9 cellular contexts compared by ENCODE assay signal in genomic region chr10:93115661-93116383, GRCh38. TPM values are rescaled to one million over a fixed set of nuclear protein-coding genes. Genes with fewer than 3 reads are reported as not detected.
DNase-seq lines count a peak whose midpoint lies in the region; ATAC-seq, FAIRE-seq and TF ChIP-seq lines count a peak whose summit lies in the region.
"Had no signal": no experiment of that assay in that cellular context is flagged by ENCODE, and none has a peak within 500 bp of the region (broad histone marks: within the 10 kb centered on the region; RNA-seq: fewer than 3 reads in every experiment).

No MANE protein-coding gene starts in this region.

- peak; percentile 50 for FAIRE-seq in endothelial cell of umbilical vein (lab: Jason Lieb, UNC)
- FAIRE-seq: endometrium had no signal

- peak; percentile 21 to 60 for TF ChIP-seq CTCF in endothelial cell of umbilical vein (IDR thresholded peaks at IDR 0.05; ENCODE audit: extremely low read depth in 1 of 2, insufficient read depth in 1 of 2, low read depth in 1 of 2, low read length in 2 of 2)

- H3K27me3 ChIP-seq in endothelial cell of umbilical vein (ENCODE audit: control insufficient read depth in 2 of 2, insufficient read depth in 2 of 2, low read length in 2 of 2), result peaks cover 8 to 13% of the 10 kb centered on the region in 2 experiments
- no peaks in the 10 kb centered on the region for H3K27me3 ChIP-seq in naive thymus-derived CD4-positive, alpha-beta T cell (ENCODE audit: control insufficient read depth in 2 of 2, insufficient read depth in 2 of 2, low read length in 2 of 2)

- POLR2A ChIA-PET in HEK293T (lab: Yijun Ruan, JAX) (no interaction called here), endothelial cell of umbilical vein (lab: Charles Lee) (no interaction called here)
- POLR2A ChIA-PET in naive thymus-derived CD4-positive, alpha-beta T cell (lab: Charles Lee), result no interaction called here

- peaks cover 0 to 27% (median 9%) of the 10 kb centered on the region in 5 donors for H3K27me3 Mint-ChIP-seq in naive thymus-derived CD4-positive, alpha-beta T cell

- peak overlapping the region in 5 of 10 donors; percentile 21 to 57 (median 41) for H3K4me3 Mint-ChIP-seq in naive thymus-derived CD4-positive, alpha-beta T cell

- H3K36me3 ChIP-seq in endothelial cell of umbilical vein (ENCODE audit: control insufficient read depth in 2 of 2, extremely low read depth in 1 of 2, insufficient read depth in 2 of 2, low read length in 2 of 2), result no peaks in the 10 kb centered on the region
- H3K36me3 ChIP-seq in naive thymus-derived CD4-positive, alpha-beta T cell (ENCODE audit: control insufficient read depth in 2 of 3, insufficient read depth in 3 of 3, low read length in 3 of 3), result no peaks in the 10 kb centered on the region

- H2AFZ ChIP-seq in endothelial cell of umbilical vein (ENCODE audit: low read depth, low read length), result no peak overlapping the region

- no peaks in the 10 kb centered on the region for H3K4me1 ChIP-seq in endothelial cell of umbilical vein (ENCODE audit: control insufficient read depth, extremely low read depth, insufficient read depth, low read length)
- peaks cover 4 to 15% of the 10 kb centered on the region in 2 donors for H3K4me1 ChIP-seq in naive thymus-derived CD4-positive, alpha-beta T cell (ENCODE audit: control insufficient read depth in 2 of 2, insufficient read depth in 2 of 2, low read length in 2 of 2)

- H3K4me2 ChIP-seq in endothelial cell of umbilical vein (ENCODE audit: insufficient read depth, low read length), result no peak overlapping the region

- H3K9ac ChIP-seq in endothelial cell of umbilical vein (replicated peaks; ENCODE audit: extremely low read depth, insufficient read depth, low read length), result no peak overlapping the region

- H3K4me1 Mint-ChIP-seq in naive thymus-derived CD4-positive, alpha-beta T cell, result peaks cover 0 to 50% (median 17%) of the 10 kb centered on the region in 7 donors

- dilution Hi-C loops in endothelial cell of umbilical vein (cut with MboI; ENCODE audit: extremely low pct_ligation_motif_present, low sequenced_read_pairs), result loop anchor here (25.0 kb wide), 1 partner anchor 171 kb away; no protein-coding TSS in a partner anchor

- H3K9me3 Mint-ChIP-seq in naive thymus-derived CD4-positive, alpha-beta T cell, result no peaks in the 10 kb centered on the region

- no peaks in the 10 kb centered on the region for H3K9me3 ChIP-seq in endothelial cell of umbilical vein (replicated peaks; ENCODE audit: control insufficient read depth, insufficient read depth, low read length)
- H3K9me3 ChIP-seq in naive thymus-derived CD4-positive, alpha-beta T cell (ENCODE audit: control insufficient read depth in 2 of 3, low read length in 3 of 3), result no peaks in the 10 kb centered on the region

- no peaks in the 10 kb centered on the region for H4K20me1 ChIP-seq in endothelial cell of umbilical vein (replicated peaks; ENCODE audit: control insufficient read depth, extremely low read depth, insufficient read depth, low read length)

- no TSS peak for BruUV-seq in endothelial cell of umbilical vein (replicated peaks; lab: Mats Ljungman, UMichigan)

- CTCF ChIA-PET in HEK293T (lab: Yijun Ruan, JAX) (interaction anchor here (0.5 to 2.2 kb wide), 16 partner anchors 9 to 590 kb away, joined by 3 to 11 read pairs (median 4); no protein-coding TSS in a partner anchor), endothelial cell of umbilical vein (lab: Charles Lee) (interaction anchor here (0.5 to 1.9 kb wide), 37 partner anchors 10 to 415 kb away, joined by 3 to 44 read pairs (median 4); no protein-coding TSS in a partner anchor)
- CTCF ChIA-PET in naive thymus-derived CD4-positive, alpha-beta T cell (lab: Charles Lee), result interaction anchor here (0.6 to 2.3 kb wide), 13 partner anchors 10 to 373 kb away, joined by 3 to 10 read pairs (median 3); no protein-coding TSS in a partner anchor

- intact Hi-C loops in endothelial cell of umbilical vein (cut with micrococcal nuclease), result loop anchor here (1.0 to 2.0 kb wide), 2 partner anchors 173 to 395 kb away; no protein-coding TSS in a partner anchor
- intact Hi-C loops in naive thymus-derived CD4-positive, alpha-beta T cell (cut with micrococcal nuclease), result loop anchor here (1.0 to 10.0 kb wide), 6 partner anchors 173 to 381 kb away; partner anchors contain the start of genes CEP55 (in 1 of the 2) and MYOF (in 1 of the 2)

- peak; percentile 55 for DNase-seq in EL
- peak; percentile 81 for DNase-seq in HEK293T (ENCODE audit: extremely low spot score)
- peak; percentile 5 for DNase-seq in NCI-H526 treated with DMSO at 0.1 percent for 48 hours (lab: John Stamatoyannopoulos, UW)
- peak; percentile 7 to 54 for DNase-seq in activated CD8-positive, alpha-beta memory T cell treated with anti-CD3 and anti-CD28 coated beads for 1 hour (ENCODE audit: extremely low read depth in 1 of 2, low read depth in 1 of 2)
- DNase-seq in endothelial cell of umbilical vein (ENCODE audit: low read depth, low spot score), result peak; percentile 38
- peak; percentile 51 to 77 (median 69) for DNase-seq in naive thymus-derived CD4-positive, alpha-beta T cell
- peak; percentile 78 for DNase-seq in stimulated activated naive CD8-positive, alpha-beta T cell treated with anti-CD3 and anti-CD28 coated beads, Interleukin-15, Interleukin-2, amounts not matched to agents 100 U/mL and 50 U/mL, for 24 hours

- H3K36me3 Mint-ChIP-seq in naive thymus-derived CD4-positive, alpha-beta T cell, result no peaks in the 10 kb centered on the region

- ATAC-seq in naive thymus-derived CD4-positive, alpha-beta T cell, result peak; percentile 82
- peak; percentile 57 for ATAC-seq in stimulated activated naive CD8-positive, alpha-beta T cell treated with anti-CD3 and anti-CD28 coated beads, Interleukin-15, Interleukin-2, amounts not matched to agents 100 U/mL and 50 U/mL, for 24 hours
- ATAC-seq in GM18519 (IDR thresholded peaks at IDR 0.05; ENCODE audit: low FRiP score, unreplicated experiment), result no peak

- peak overlapping the region in 8 of 9 donors; percentile 12 to 80 (median 44) for H3K27ac Mint-ChIP-seq in naive thymus-derived CD4-positive, alpha-beta T cell

- H3K27ac ChIP-seq in endothelial cell of umbilical vein (ENCODE audit: insufficient read depth, low read depth, low read length), result no peak overlapping the region
- no peak overlapping the region for H3K27ac ChIP-seq in naive thymus-derived CD4-positive, alpha-beta T cell (ENCODE audit: low read depth, low read length)

- no peaks in the 10 kb centered on the region for H3K79me2 ChIP-seq in endothelial cell of umbilical vein (ENCODE audit: control insufficient read depth, insufficient read depth, low read length)

- H3K9me1 ChIP-seq in endothelial cell of umbilical vein (replicated peaks; ENCODE audit: control insufficient read depth, extremely low read depth, insufficient read depth, low read length), result no peaks in the 10 kb centered on the region

- TF ChIP-seq POLR2A in endothelial cell of umbilical vein (IDR thresholded peaks at IDR 0.05; ENCODE audit: low read depth, low read length), result no peak

- no peak overlapping the region for H3K4me3 ChIP-seq in endothelial cell of umbilical vein (replicated peaks in 1 of 3; ENCODE audit: insufficient read depth in 1 of 3, low read depth in 1 of 3, low read length in 3 of 3)
- H3K4me3 ChIP-seq in naive thymus-derived CD4-positive, alpha-beta T cell (ENCODE audit: low read length), result no peak overlapping the region

TF ChIP-seq in HEK293T, 16 proteins besides CTCF, POLR2A, EP300 and RAD21 (continues in another document):
- TF ChIP-seq ZNF384 (IDR thresholded peaks at IDR 0.05) (no peak), PKNOX1 (IDR thresholded peaks at IDR 0.05) (no peak)

TF ChIP-seq in endothelial cell of umbilical vein, 7 proteins besides CTCF, POLR2A, EP300 and RAD21:
- TF ChIP-seq EZH2 (IDR thresholded peaks at IDR 0.05; ENCODE audit: borderline replicate concordance, low read depth, low read length, severe bottlenecking) (no peak), FOS (IDR thresholded peaks at IDR 0.05; ENCODE audit: borderline replicate concordance, insufficient read depth, low read length) (no peak), MAX (IDR thresholded peaks at IDR 0.05; ENCODE audit: insufficient read depth, insufficient read length) (no peak), GATA2 (IDR thresholded peaks at IDR 0.05; ENCODE audit: insufficient read depth, insufficient read length, low read depth, low read length) (no peak), MYC (IDR thresholded peaks at IDR 0.05; ENCODE audit: low read depth, low read length) (no peak), POLR2AphosphoS5 (IDR thresholded peaks at IDR 0.05; ENCODE audit: insufficient read depth, low read depth, low read length) (no peak), JUN (IDR thresholded peaks at IDR 0.05; ENCODE audit: borderline replicate concordance, insufficient read depth, insufficient read length, low read depth) (no peak)

RNA-seq across cellular contexts. Expression of gene CYP26A1, which starts 42.1 kb away (rescaled TPM):
- total RNA-seq in endothelial cell of umbilical vein, result 2.1 and 4.4 TPM in 2 replicates
- 0.95 and 1.4 TPM in 2 replicates for polyA plus RNA-seq in endothelial cell of umbilical vein
- 0.43 and 0.92 TPM in 2 replicates for polyA plus RNA-seq in endothelial cell of umbilical vein (2011; cell fraction: cytosol; rRNA removed)
- polyA plus RNA-seq in endothelial cell of umbilical vein (2011; cell fraction: nucleus; rRNA removed), result 12.8 and 15.9 TPM in 2 replicates
- polyA plus RNA-seq in endothelial cell of umbilical vein (2012), result 0.29 and 0.78 TPM in 2 replicates
- 2.2 and 2.9 TPM in 2 replicates for polyA minus RNA-seq in endothelial cell of umbilical vein
- not detected for polyA minus RNA-seq in endothelial cell of umbilical vein (2011; cell fraction: cytosol; rRNA and poly(A)+ RNA removed)
- polyA minus RNA-seq in endothelial cell of umbilical vein (2011; cell fraction: nucleus; rRNA and poly(A)+ RNA removed), result 2.5 and 10.3 TPM in 2 replicates
- total RNA-seq in naive thymus-derived CD4-positive, alpha-beta T cell, result not detected
- polyA plus RNA-seq in naive thymus-derived CD4-positive, alpha-beta T cell, result not detected

RNA-seq across cellular contexts. Expression of gene CYP26C1, which starts 55.2 kb away (rescaled TPM):
- total RNA-seq in endothelial cell of umbilical vein, result 2.0 and 3.0 TPM in 2 replicates
- polyA plus RNA-seq in endothelial cell of umbilical vein, result 0.12 and 0.18 TPM in 2 replicates
- 0.01 and 0.04 TPM in 2 replicates for polyA plus RNA-seq in endothelial cell of umbilical vein (2011; cell fraction: cytosol; rRNA removed)
- 1.9 and 3.0 TPM in 2 replicates for polyA plus RNA-seq in endothelial cell of umbilical vein (2011; cell fraction: nucleus; rRNA removed)
- not detected in 2 replicates for polyA plus RNA-seq in endothelial cell of umbilical vein (2012)
- polyA minus RNA-seq in endothelial cell of umbilical vein, result 2.0 and 2.1 TPM in 2 replicates
- polyA minus RNA-seq in endothelial cell of umbilical vein (2011; cell fraction: cytosol; rRNA and poly(A)+ RNA removed), result not detected
- 9.4 and 15.7 TPM in 2 replicates for polyA minus RNA-seq in endothelial cell of umbilical vein (2011; cell fraction: nucleus; rRNA and poly(A)+ RNA removed)
- total RNA-seq in naive thymus-derived CD4-positive, alpha-beta T cell, result under 1 TPM; 0.10 to 0.38 (median 0.27) TPM
- polyA plus RNA-seq in naive thymus-derived CD4-positive, alpha-beta T cell, result not detected

Comparison
In these comparisons a context has a peak if more than half of its experiments do, and no peak if none do; other contexts are left out.
1. DNase-seq: peak in every context shown above with its lines; median percentile 81 in HEK293T; 78 in stimulated activated naive CD8-positive, alpha-beta T cell treated with anti-CD3 and anti-CD28 coated beads, Interleukin-15, Interleukin-2, amounts not matched to agents 100 U/mL and 50 U/mL, for 24 hours; 69 in naive thymus-derived CD4-positive, alpha-beta T cell; 55 in EL; 38 in endothelial cell of umbilical vein; 30 in activated CD8-positive, alpha-beta memory T cell treated with anti-CD3 and anti-CD28 coated beads for 1 hour; 5 in NCI-H526 treated with DMSO at 0.1 percent for 48 hours.